18 cellular contexts compared by ENCODE assay signal in the genomic region with DNA sequence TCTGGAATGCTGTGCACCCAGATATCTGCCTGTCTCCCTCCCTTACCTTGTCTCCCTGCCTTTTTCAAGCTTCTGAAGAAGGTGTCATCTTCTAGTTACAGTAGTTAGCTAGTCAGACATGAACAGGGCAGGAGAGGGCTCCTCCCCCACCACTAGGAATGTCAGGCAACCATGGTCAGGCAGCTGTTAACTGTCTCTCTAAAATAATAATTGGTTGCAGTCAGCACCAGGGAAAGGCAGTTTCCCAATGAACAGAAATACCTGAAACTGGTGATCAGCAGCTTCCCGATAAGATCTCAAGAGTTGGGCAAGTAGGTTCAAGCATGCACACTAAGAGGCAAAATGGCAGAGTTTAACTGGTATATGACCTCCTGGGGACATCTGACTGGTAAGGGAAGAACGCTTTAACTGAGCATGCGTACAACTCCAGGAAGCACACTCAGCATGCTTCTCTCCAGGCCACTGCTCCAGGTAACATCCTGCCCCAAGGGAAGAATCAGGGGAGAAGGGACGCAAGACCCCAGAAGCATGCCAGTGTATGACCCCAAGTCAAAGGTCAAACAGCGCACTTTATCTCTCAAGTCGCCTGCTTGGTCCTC.
"Had no signal": no experiment of that assay in that cellular context is flagged by ENCODE, and none has a peak within 500 bp of the region (broad histone marks: within the 10 kb centered on the region; RNA-seq: fewer than 3 reads in every experiment).

No MANE protein-coding gene starts in this region.

- H3K27me3 ChIP-seq: brain microvascular endothelial cell, neutrophil had no signal

- H3K4me3 ChIP-seq: heart left ventricle, left ventricle myocardium inferior had no signal

- H3K4me1 ChIP-seq: heart left ventricle, left ventricle myocardium inferior had no signal

- H3K9me3 ChIP-seq: neutrophil had no signal

- H3K27ac ChIP-seq: brain microvascular endothelial cell, heart left ventricle, left ventricle myocardium inferior, neutrophil had no signal

- H3K36me3 ChIP-seq: brain microvascular endothelial cell, heart left ventricle, left ventricle myocardium inferior, neutrophil had no signal

- DNase-seq: activated B cell treated with CpG ODN at 0.5 μM for 24 hours; activated CD4-positive, alpha-beta T cell treated with anti-CD3 and anti-CD28 coated beads for 48 hours; activated CD8-positive, alpha-beta memory T cell treated with anti-CD3 and anti-CD28 coated beads, Interleukin-2, amount 50 U/mL, for 48 hours; activated CD8-positive, alpha-beta T cell treated with anti-CD3 and anti-CD28 coated beads for 36 hours; activated gamma-delta T cell; activated naive CD8-positive, alpha-beta T cell treated with anti-CD3 and anti-CD28 coated beads, Interleukin-2, amount 10 ng/mL, durations not matched to agents 7 days and 5 days; activated T-cell treated with anti-CD3 and anti-CD28 coated beads, Interleukin-2, amount 50 U/mL, for 72 hours; anterior cingulate cortex; brain microvascular endothelial cell; effector memory CD8-positive, alpha-beta T cell; heart left ventricle; left ventricle myocardium inferior; naive thymus-derived CD8-positive, alpha-beta T cell; retina; stimulated activated CD4-positive, alpha-beta T cell treated with anti-CD3 and anti-CD28 coated beads, Interleukin-4, amount 100 ng/mL, for 4 hours; stimulated activated naive CD8-positive, alpha-beta T cell treated with anti-CD3 and anti-CD28 coated beads, Interleukin-15, Interleukin-2, amounts not matched to agents 100 U/mL and 50 U/mL, for 24 hours; T-helper 2 cell had no signal
